In the genomic region with DNA sequence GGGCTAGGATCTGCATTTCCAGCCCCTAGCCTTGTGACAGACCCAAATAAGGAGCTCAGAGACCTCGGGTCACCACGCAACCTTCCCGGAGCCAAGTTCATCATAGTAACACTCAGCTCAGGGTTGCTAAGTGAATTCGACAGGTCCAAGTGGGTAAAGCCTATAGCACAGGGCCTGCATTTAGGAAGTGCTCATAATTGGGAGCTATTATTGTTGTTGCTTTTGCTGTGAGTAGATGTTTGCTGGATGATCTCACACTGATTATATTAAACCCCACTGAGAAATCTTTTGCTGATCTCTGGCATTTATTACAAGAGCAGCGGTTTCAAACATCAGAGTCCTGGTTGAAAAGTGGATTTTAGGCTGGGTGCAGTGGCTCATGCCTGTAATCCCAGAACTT, we compare ENCODE assay signal across 19 cellular contexts. TPM values are rescaled to one million over a fixed set of nuclear protein-coding genes. Genes with fewer than 3 reads are reported as not detected.
DNase-seq lines count a peak whose midpoint lies in the region; ATAC-seq and TF ChIP-seq lines count a peak whose summit lies in the region.
"Had no signal": no experiment of that assay in that cellular context is flagged by ENCODE, and none has a peak within 500 bp of the region (broad histone marks: within the 10 kb centered on the region; RNA-seq: fewer than 3 reads in every experiment).

No MANE protein-coding gene starts in this region.

- H3K36me3 Mint-ChIP-seq in activated T-helper 1 cell treated with anti-CD3 and anti-CD28 coated beads, Interleukin-12 subunit alpha, Interleukin-12 subunit beta, Interleukin-2, Interleukin-4 antibody, amounts not matched to agents 30 ng/mL and 10 ng/mL and 1 ng/mL, durations not matched to agents 14 hours and 24 hours and 36 hours (ENCODE audit: low read depth), result peaks cover 2% of the 10 kb centered on the region

- ATAC-seq in sciatic nerve (peak; percentile 14), HG03521 (IDR thresholded peaks at IDR 0.05; ENCODE audit: unreplicated experiment) (no peak)
- ATAC-seq: gastroesophageal sphincter, HCT116, left lobe of liver had no signal

- no peak overlapping the region for H3K27ac Mint-ChIP-seq in activated T-helper 1 cell treated with anti-CD3 and anti-CD28 coated beads, Interleukin-12 subunit alpha, Interleukin-12 subunit beta, Interleukin-2, Interleukin-4 antibody, amounts not matched to agents 30 ng/mL and 10 ng/mL and 1 ng/mL, durations not matched to agents 14 hours and 24 hours and 36 hours
- H3K27ac Mint-ChIP-seq: activated CD4-positive, alpha-beta T cell treated with anti-CD3 and anti-CD28 coated beads, Interleukin-2, amount 10 ng/mL, durations not matched to agents 24 days and 14 days; B cell; stimulated activated naive CD8-positive, alpha-beta T cell treated with anti-CD3 and anti-CD28 coated beads, Interleukin-15, Interleukin-2, amounts not matched to agents 100 ng/mL and 50 ng/mL, for 24 hours had no signal

- intact Hi-C loops in esophagus squamous epithelium (cut with DNase I) (no loop called here), sciatic nerve (cut with DNase I) (no loop called here)
- intact Hi-C loops in activated T-helper 1 cell treated with anti-CD3 and anti-CD28 coated beads, Interleukin-12 subunit alpha, Interleukin-12 subunit beta, Interleukin-2, Interleukin-4 antibody, amounts not matched to agents 30 ng/mL and 10 ng/mL and 1 ng/mL, durations not matched to agents 14 hours and 24 hours and 36 hours (cut with micrococcal nuclease), result no loop called here

- DNase-seq in AG20443 (ENCODE audit: low spot score) (peak; percentile 26), Peyer's patch (no peak), esophagus squamous epithelium (lab: John Stamatoyannopoulos, UW) (no peak), sciatic nerve (ENCODE audit: low spot score) (no peak), substantia nigra (lab: John Stamatoyannopoulos, UW) (no peak), NCI-H69 (lab: John Stamatoyannopoulos, UW) (no peak)
- DNase-seq in activated T-helper 1 cell treated with anti-CD3 and anti-CD28 coated beads, Interleukin-12 subunit alpha, Interleukin-12 subunit beta, Interleukin-2, Interleukin-4 antibody, amounts not matched to agents 30 ng/mL and 10 ng/mL and 1 ng/mL, durations not matched to agents 14 hours and 24 hours and 36 hours (ENCODE audit: low spot score), result no peak
- DNase-seq: activated CD4-positive, alpha-beta T cell treated with anti-CD3 and anti-CD28 coated beads, Interleukin-2, amount 10 ng/mL, durations not matched to agents 24 days and 14 days; activated CD8-positive, alpha-beta memory T cell treated with anti-CD3 and anti-CD28 coated beads, Interleukin-2, amount 50 U/mL, for 4 hours; activated gamma-delta T cell; Caco-2; KG1 had no signal

- no peaks in the 10 kb centered on the region for H3K27me3 ChIP-seq in Peyer's patch
- no peaks in the 10 kb centered on the region for H3K27me3 ChIP-seq in esophagus squamous epithelium
- H3K27me3 ChIP-seq: gastroesophageal sphincter, neutrophil had no signal

- H3K4me1 ChIP-seq in Peyer's patch (no peaks in the 10 kb centered on the region), esophagus squamous epithelium (peaks cover 3 to 47% (median 24%) of the 10 kb centered on the region in 3 donors)

- no peak for TF ChIP-seq CTCF in Peyer's patch (IDR thresholded peaks at IDR 0.05)
- no peak for TF ChIP-seq CTCF in esophagus squamous epithelium (IDR thresholded peaks at IDR 0.05)

- H3K27ac ChIP-seq in Peyer's patch (peak overlapping the region in 3 of 4 donors; percentile 7 to 26 (median 25)), esophagus squamous epithelium (peak overlapping the region in 3 of 4 donors; percentile 10 to 33 (median 18)), substantia nigra (ENCODE audit: low read depth, low read length, poor library complexity, severe bottlenecking) (no peak overlapping the region)
- H3K27ac ChIP-seq: gastroesophageal sphincter, neutrophil had no signal

- no peaks in the 10 kb centered on the region for H3K9me3 Mint-ChIP-seq in activated T-helper 1 cell treated with anti-CD3 and anti-CD28 coated beads, Interleukin-12 subunit alpha, Interleukin-12 subunit beta, Interleukin-2, Interleukin-4 antibody, amounts not matched to agents 30 ng/mL and 10 ng/mL and 1 ng/mL, durations not matched to agents 14 hours and 24 hours and 36 hours
- H3K9me3 Mint-ChIP-seq: activated CD4-positive, alpha-beta T cell treated with anti-CD3 and anti-CD28 coated beads, Interleukin-2, amount 10 ng/mL, durations not matched to agents 24 days and 14 days; stimulated activated naive CD8-positive, alpha-beta T cell treated with anti-CD3 and anti-CD28 coated beads, Interleukin-15, Interleukin-2, amounts not matched to agents 100 ng/mL and 50 ng/mL, for 24 hours had no signal

- H3K4me1 Mint-ChIP-seq in activated T-helper 1 cell treated with anti-CD3 and anti-CD28 coated beads, Interleukin-12 subunit alpha, Interleukin-12 subunit beta, Interleukin-2, Interleukin-4 antibody, amounts not matched to agents 30 ng/mL and 10 ng/mL and 1 ng/mL, durations not matched to agents 14 hours and 24 hours and 36 hours (ENCODE audit: low read depth), result no peaks in the 10 kb centered on the region
- H3K4me1 Mint-ChIP-seq: activated CD4-positive, alpha-beta T cell treated with anti-CD3 and anti-CD28 coated beads, Interleukin-2, amount 10 ng/mL, durations not matched to agents 24 days and 14 days; B cell had no signal

- TF ChIP-seq POLR2A in Peyer's patch (IDR thresholded peaks at IDR 0.05) (no peak), esophagus squamous epithelium (IDR thresholded peaks at IDR 0.05) (no peak)

- no peak overlapping the region for H3K4me3 ChIP-seq in Peyer's patch
- no peak overlapping the region for H3K4me3 ChIP-seq in esophagus squamous epithelium
- H3K4me3 ChIP-seq: gastroesophageal sphincter had no signal

- H3K9me3 ChIP-seq in Peyer's patch, result no peaks in the 10 kb centered on the region
- H3K9me3 ChIP-seq in esophagus squamous epithelium, result no peaks in the 10 kb centered on the region
- H3K9me3 ChIP-seq: Caco-2, gastroesophageal sphincter, neutrophil had no signal

- WGBS in esophagus squamous epithelium, 2 donors, result 63 to 67% methylated on average over 5 of the region's 5 CpGs

- H3K27me3 Mint-ChIP-seq in activated T-helper 1 cell treated with anti-CD3 and anti-CD28 coated beads, Interleukin-12 subunit alpha, Interleukin-12 subunit beta, Interleukin-2, Interleukin-4 antibody, amounts not matched to agents 30 ng/mL and 10 ng/mL and 1 ng/mL, durations not matched to agents 14 hours and 24 hours and 36 hours (ENCODE audit: insufficient read depth), result peaks cover 7% of the 10 kb centered on the region
- H3K27me3 Mint-ChIP-seq: B cell; stimulated activated naive CD8-positive, alpha-beta T cell treated with anti-CD3 and anti-CD28 coated beads, Interleukin-15, Interleukin-2, amounts not matched to agents 100 ng/mL and 50 ng/mL, for 24 hours had no signal

- no peaks in the 10 kb centered on the region for H3K36me3 ChIP-seq in Peyer's patch
- no peaks in the 10 kb centered on the region for H3K36me3 ChIP-seq in esophagus squamous epithelium
- H3K36me3 ChIP-seq: gastroesophageal sphincter, neutrophil had no signal

- H3K4me3 Mint-ChIP-seq in activated T-helper 1 cell treated with anti-CD3 and anti-CD28 coated beads, Interleukin-12 subunit alpha, Interleukin-12 subunit beta, Interleukin-2, Interleukin-4 antibody, amounts not matched to agents 30 ng/mL and 10 ng/mL and 1 ng/mL, durations not matched to agents 14 hours and 24 hours and 36 hours, result no peak overlapping the region
- H3K4me3 Mint-ChIP-seq: activated CD4-positive, alpha-beta T cell treated with anti-CD3 and anti-CD28 coated beads, Interleukin-2, amount 10 ng/mL, durations not matched to agents 24 days and 14 days; B cell; stimulated activated naive CD8-positive, alpha-beta T cell treated with anti-CD3 and anti-CD28 coated beads, Interleukin-15, Interleukin-2, amounts not matched to agents 100 ng/mL and 50 ng/mL, for 24 hours had no signal

RNA-seq across cellular contexts. Expression of gene SAR1A, which starts 20.3 kb away (rescaled TPM):
- total RNA-seq in Peyer's patch (10 to 100 TPM; 30.3 to 52.0 (median 35.1) TPM), esophagus squamous epithelium (10 to 100 TPM; 27.3 to 62.4 (median 45.5) TPM), sciatic nerve (122 TPM)
- 117 TPM in 2 replicates for total RNA-seq in activated T-helper 1 cell treated with anti-CD3 and anti-CD28 coated beads, Interleukin-12 subunit alpha, Interleukin-12 subunit beta, Interleukin-2, Interleukin-4 antibody, amounts not matched to agents 30 ng/mL and 10 ng/mL and 1 ng/mL, durations not matched to agents 14 hours and 24 hours and 36 hours

RNA-seq across cellular contexts. Expression of gene PPA1, which starts 42.6 kb away (rescaled TPM):
- total RNA-seq in Peyer's patch (100 to 1,000 TPM in 3 of 4 donors, 10 to 100 TPM in 1; 67.7 to 199 (median 110) TPM), esophagus squamous epithelium (100 to 1,000 TPM; 129 to 210 (median 157) TPM), sciatic nerve (114 TPM)
- total RNA-seq in activated T-helper 1 cell treated with anti-CD3 and anti-CD28 coated beads, Interleukin-12 subunit alpha, Interleukin-12 subunit beta, Interleukin-2, Interleukin-4 antibody, amounts not matched to agents 30 ng/mL and 10 ng/mL and 1 ng/mL, durations not matched to agents 14 hours and 24 hours and 36 hours, result 374 and 393 TPM in 2 replicates

RNA-seq across cellular contexts. Expression of gene TYSND1, which starts 44.1 kb away (rescaled TPM):
- total RNA-seq in Peyer's patch (10 to 100 TPM; 18.2 to 25.9 (median 21.7) TPM), esophagus squamous epithelium (10 to 100 TPM; 16.7 to 32.4 (median 21.9) TPM), sciatic nerve (10.6 TPM)
- total RNA-seq in activated T-helper 1 cell treated with anti-CD3 and anti-CD28 coated beads, Interleukin-12 subunit alpha, Interleukin-12 subunit beta, Interleukin-2, Interleukin-4 antibody, amounts not matched to agents 30 ng/mL and 10 ng/mL and 1 ng/mL, durations not matched to agents 14 hours and 24 hours and 36 hours, result 12.6 and 12.7 TPM in 2 replicates

RNA-seq across cellular contexts. Expression of gene AIFM2, which starts 58.0 kb away (rescaled TPM):
- total RNA-seq in Peyer's patch, result 10 to 100 TPM; 18.7 to 29.2 (median 23.8) TPM
- total RNA-seq in esophagus squamous epithelium, result 10 to 100 TPM in 2 of 4 donors, 1 to 10 TPM in 2; 4.9 to 13.4 (median 9.3) TPM
- total RNA-seq in sciatic nerve, result 14.1 TPM
- 7.1 and 7.3 TPM in 2 replicates for total RNA-seq in activated T-helper 1 cell treated with anti-CD3 and anti-CD28 coated beads, Interleukin-12 subunit alpha, Interleukin-12 subunit beta, Interleukin-2, Interleukin-4 antibody, amounts not matched to agents 30 ng/mL and 10 ng/mL and 1 ng/mL, durations not matched to agents 14 hours and 24 hours and 36 hours
